In the genomic region with DNA sequence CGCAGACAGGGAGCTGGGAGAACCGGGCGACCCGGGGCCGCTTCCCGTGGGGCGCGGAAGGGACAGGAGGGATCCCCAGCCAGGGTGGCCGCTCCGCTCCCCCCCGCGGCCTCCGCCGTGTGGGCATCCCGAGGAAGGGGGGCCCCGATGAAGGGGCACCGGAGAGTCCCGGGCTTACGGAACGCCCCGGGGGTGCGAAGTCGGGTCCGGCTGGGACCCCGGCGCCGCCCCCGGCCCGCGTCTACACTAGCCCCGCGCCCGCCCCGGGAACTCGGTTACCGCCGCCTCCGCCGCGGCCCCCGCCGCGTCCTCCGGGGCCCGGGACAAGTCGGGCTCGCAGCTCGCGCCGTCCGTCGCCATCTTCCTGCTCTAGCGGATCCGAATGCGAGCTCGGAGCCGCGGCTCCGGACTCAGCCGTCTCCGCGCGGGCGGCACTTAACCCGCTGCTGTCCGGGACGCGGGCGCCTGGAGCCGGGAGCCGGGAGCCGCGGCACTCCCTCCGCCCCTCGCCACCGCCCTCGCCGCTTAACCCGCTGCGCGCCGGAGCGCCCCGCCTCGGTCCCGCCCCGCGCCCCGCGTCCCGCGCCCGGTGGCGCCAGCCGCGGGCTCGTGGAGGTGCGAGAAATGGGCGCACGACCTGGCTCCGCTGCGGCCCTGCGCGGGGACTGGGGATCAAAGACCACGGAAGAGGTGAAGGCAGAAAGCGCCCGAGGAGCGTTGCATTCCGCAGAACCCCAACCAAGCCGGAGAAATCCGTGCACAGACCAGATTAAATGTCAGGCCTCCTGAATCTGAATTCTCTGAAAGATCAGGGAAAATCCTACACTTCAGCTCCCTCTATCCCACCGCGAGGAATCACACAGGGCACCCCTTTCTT, we compare ENCODE assay signal across 8 cellular contexts. TPM values are rescaled to one million over a fixed set of nuclear protein-coding genes. Genes with fewer than 3 reads are reported as not detected.
DNase-seq lines count a peak whose midpoint lies in the region; ATAC-seq and TF ChIP-seq lines count a peak whose summit lies in the region.

TSS of gene CTTNBP2 (minus strand) at position 386 of the 877 bp plus-strand sequence. CDS start at position 360, 26 bp downstream.

- ATAC-seq in sciatic nerve (peak; percentile 66), HG02588 (IDR thresholded peaks at IDR 0.05; ENCODE audit: unreplicated experiment) (no peak)

- H3K4me3 ChIP-seq in iPS-18c (ENCODE audit: insufficient read depth, low read depth, low read length), result peak within 1 kb of the TSS; percentile 83

- H3K4me3 Mint-ChIP-seq in activated naive CD4-positive, alpha-beta T cell treated with anti-CD3 and anti-CD28 coated beads, Interleukin-2, amount 10 ng/mL, durations not matched to agents 7 days and 5 days, result peak within 1 kb of the TSS; percentile 4
- H3K4me3 Mint-ChIP-seq in MCF 10A (ENCODE audit: unreplicated experiment), result peak within 1 kb of the TSS; percentile 73

- CTCF ChIA-PET in activated naive CD4-positive, alpha-beta T cell treated with anti-CD3 and anti-CD28 coated beads, Interleukin-2, amount 10 ng/mL, durations not matched to agents 7 days and 5 days (lab: Charles Lee), result no interaction called here
- CTCF ChIA-PET in MCF 10A (lab: Yijun Ruan, JAX), result interaction anchor here (0.6 to 1.5 kb wide), 6 partner anchors 35 to 1839 kb away, joined by 3 read pairs; no protein-coding TSS in a partner anchor

- peaks cover 40% of the 10 kb centered on the region for H3K27me3 Mint-ChIP-seq in activated naive CD4-positive, alpha-beta T cell treated with anti-CD3 and anti-CD28 coated beads, Interleukin-2, amount 10 ng/mL, durations not matched to agents 7 days and 5 days
- peaks cover 33% of the 10 kb centered on the region for H3K27me3 Mint-ChIP-seq in MCF 10A (ENCODE audit: insufficient read depth, unreplicated experiment)

- H3K4me1 Mint-ChIP-seq in activated naive CD4-positive, alpha-beta T cell treated with anti-CD3 and anti-CD28 coated beads, Interleukin-2, amount 10 ng/mL, durations not matched to agents 7 days and 5 days, result peaks cover 8% of the 10 kb centered on the region
- peaks cover 6% of the 10 kb centered on the region for H3K4me1 Mint-ChIP-seq in MCF 10A (ENCODE audit: insufficient read depth, unreplicated experiment)

- no peaks in the 10 kb centered on the region for H3K9me3 Mint-ChIP-seq in activated naive CD4-positive, alpha-beta T cell treated with anti-CD3 and anti-CD28 coated beads, Interleukin-2, amount 10 ng/mL, durations not matched to agents 7 days and 5 days
- H3K9me3 Mint-ChIP-seq in MCF 10A (ENCODE audit: unreplicated experiment), result no peaks in the 10 kb centered on the region

- DNase-seq in activated naive CD4-positive, alpha-beta T cell treated with anti-CD3 and anti-CD28 coated beads, Interleukin-2, amount 10 ng/mL, durations not matched to agents 7 days and 5 days, result peak; percentile 25
- DNase-seq in activated naive CD4-positive, alpha-beta T cell treated with Interleukin-2 at 50 U/mL for 16 hours, result no peak
- DNase-seq in NCI-H2227 (lab: John Stamatoyannopoulos, UW; ENCODE audit: unreplicated experiment), result peak; percentile 72
- DNase-seq in MCF 10A (ENCODE audit: unreplicated experiment), result peak; percentile 48
- DNase-seq in sciatic nerve (ENCODE audit: low spot score), result peak; percentile 80
- DNase-seq in NCI-H128 (lab: John Stamatoyannopoulos, UW; ENCODE audit: unreplicated experiment), result no peak

- TF ChIP-seq CTCF in MCF 10A (IDR thresholded peaks at IDR 0.05; ENCODE audit: unreplicated experiment), result no peak

- H3K9me3 ChIP-seq in iPS-18c (ENCODE audit: control insufficient read depth, insufficient read depth, low read length), result no peaks in the 10 kb centered on the region

- H3K27ac Mint-ChIP-seq in activated naive CD4-positive, alpha-beta T cell treated with anti-CD3 and anti-CD28 coated beads, Interleukin-2, amount 10 ng/mL, durations not matched to agents 7 days and 5 days, result no peak within 1 kb of the TSS
- no peak within 1 kb of the TSS for H3K27ac Mint-ChIP-seq in MCF 10A (ENCODE audit: low read depth, unreplicated experiment)

- intact Hi-C loops in MCF 10A (cut with micrococcal nuclease), result loop anchor here (1.0 to 2.0 kb wide), 2 partner anchors 122 to 231 kb away; no protein-coding TSS in a partner anchor
- intact Hi-C loops in sciatic nerve (cut with DNase I), result no loop called here

- POLR2A ChIA-PET in MCF 10A (lab: Yijun Ruan, JAX), result interaction anchor here (0.6 to 1.4 kb wide), 4 partner anchors 11 to 1882 kb away, joined by 3 to 4 read pairs (median 3); no protein-coding TSS in a partner anchor

- H3K36me3 Mint-ChIP-seq in activated naive CD4-positive, alpha-beta T cell treated with anti-CD3 and anti-CD28 coated beads, Interleukin-2, amount 10 ng/mL, durations not matched to agents 7 days and 5 days, result no peaks in the 10 kb centered on the region
- no peaks in the 10 kb centered on the region for H3K36me3 Mint-ChIP-seq in MCF 10A (ENCODE audit: insufficient read depth, unreplicated experiment)

- BruUV-seq in MCF 10A (replicated peaks; lab: Mats Ljungman, UMichigan), result no TSS peak

RNA-seq across cellular contexts. Expression of gene CTTNBP2, which starts in this region (rescaled TPM):
- total RNA-seq in MCF 10A (2022) (0.17 and 0.98 TPM in 2 replicates), sciatic nerve (21.5 TPM)

Comparison
In these comparisons a context has a peak if more than half of its experiments do, and no peak if none do; other contexts are left out.
1. RNA of gene CTTNBP2 (total RNA-seq): 21.5 TPM in sciatic nerve (single experiment); 0.17 to 0.98 TPM in MCF 10A; every median in the first group is over 10 times any median in the second.
2. DNase-seq: peak in activated naive CD4-positive, alpha-beta T cell treated with anti-CD3 and anti-CD28 coated beads, Interleukin-2, amount 10 ng/mL, durations not matched to agents 7 days and 5 days (single experiment), NCI-H2227 (single experiment) and sciatic nerve (single experiment); none in activated naive CD4-positive, alpha-beta T cell treated with Interleukin-2 at 50 U/mL for 16 hours (single experiment) and NCI-H128 (single experiment).
3. Peak in DNase-seq in MCF 10A; RNA of the gene not detected or under 1 TPM.